Comparison of ENCODE assay signal across 2 cellular contexts in the genomic region with DNA sequence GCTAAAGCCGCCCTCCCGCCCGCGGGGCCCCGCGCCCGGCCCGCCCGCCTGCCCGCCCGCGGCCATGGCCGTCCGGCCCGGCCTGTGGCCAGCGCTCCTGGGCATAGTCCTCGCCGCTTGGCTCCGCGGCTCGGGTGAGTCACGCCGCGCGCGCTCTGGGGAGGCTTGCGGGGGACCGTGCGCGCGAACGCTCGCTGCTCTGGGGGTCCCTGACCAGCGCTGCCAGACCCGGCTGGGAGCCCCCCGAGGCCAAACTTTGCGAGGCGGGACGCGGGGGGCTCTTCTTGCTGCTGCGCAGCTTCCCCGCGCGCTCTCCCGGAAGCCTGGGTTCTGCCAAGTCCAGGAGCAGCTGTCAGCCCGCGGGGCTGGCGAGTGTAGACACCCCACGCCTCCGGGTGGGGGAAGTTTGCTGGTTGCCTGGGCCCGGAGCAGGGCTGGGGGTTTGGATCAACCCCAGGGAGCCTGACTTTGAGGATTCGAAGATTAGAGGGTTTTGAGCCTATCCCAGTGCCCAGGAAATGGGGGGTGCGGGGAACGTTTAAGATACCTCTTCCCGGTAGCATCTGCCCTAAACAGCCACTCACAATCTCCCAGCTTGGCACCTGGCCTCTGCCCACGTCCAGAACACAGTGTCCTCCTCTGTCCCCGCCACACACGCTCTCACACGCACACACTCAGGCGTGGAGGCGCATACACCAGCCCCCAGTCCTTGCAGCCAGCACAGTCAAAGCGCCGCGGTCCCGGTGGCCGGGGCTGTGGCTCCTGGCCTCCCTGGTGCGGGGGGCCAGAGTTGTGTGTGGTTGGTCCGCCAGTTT.
TF ChIP-seq lines count a peak whose summit lies in the region.

No MANE protein-coding gene starts in this region.

TF ChIP-seq in IMR-90, 13 proteins besides CTCF, POLR2A, EP300 and RAD21 (continued from another document):
- TF ChIP-seq, protein P1, sequence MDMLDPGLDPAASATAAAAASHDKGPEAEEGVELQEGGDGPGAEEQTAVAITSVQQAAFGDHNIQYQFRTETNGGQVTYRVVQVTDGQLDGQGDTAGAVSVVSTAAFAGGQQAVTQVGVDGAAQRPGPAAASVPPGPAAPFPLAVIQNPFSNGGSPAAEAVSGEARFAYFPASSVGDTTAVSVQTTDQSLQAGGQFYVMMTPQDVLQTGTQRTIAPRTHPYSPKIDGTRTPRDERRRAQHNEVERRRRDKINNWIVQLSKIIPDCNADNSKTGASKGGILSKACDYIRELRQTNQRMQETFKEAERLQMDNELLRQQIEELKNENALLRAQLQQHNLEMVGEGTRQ (IDR thresholded peaks at IDR 0.05; ENCODE audit: low read depth, low read length): no peak
- TF ChIP-seq CHD1 (IDR thresholded peaks at IDR 0.05; ENCODE audit: low read depth, low read length) (no peak), RFX5 (IDR thresholded peaks at IDR 0.05; ENCODE audit: low read depth, low read length) (no peak), BHLHE40 (IDR thresholded peaks at IDR 0.05; ENCODE audit: low read depth, low read length) (no peak), CEBPB (IDR thresholded peaks at IDR 0.05; ENCODE audit: low read depth, low read length) (no peak), FOS (IDR thresholded peaks at IDR 0.05; ENCODE audit: low read depth, low read length) (no peak), MXI1 (IDR thresholded peaks at IDR 0.05; ENCODE audit: borderline replicate concordance, low read depth, low read length) (no peak), MAZ (IDR thresholded peaks at IDR 0.05; ENCODE audit: borderline replicate concordance, low read depth, low read length) (no peak)

TF ChIP-seq in neural cell, 6 proteins besides CTCF, POLR2A, EP300 and RAD21:
- no peak for TF ChIP-seq REST (IDR thresholded peaks at IDR 0.05; ENCODE audit: borderline replicate concordance)
- no peak for TF ChIP-seq TAF1 (IDR thresholded peaks at IDR 0.05; ENCODE audit: low read depth)
- no peak for TF ChIP-seq POLR2AphosphoS5 (IDR thresholded peaks at IDR 0.05)
- no peak for TF ChIP-seq EZH2 (IDR thresholded peaks at IDR 0.05; ENCODE audit: borderline replicate concordance, insufficient read depth, low read length, poor library complexity, severe bottlenecking)
- TF ChIP-seq SMC3 (conservative IDR thresholded peaks at IDR 0.05; ENCODE audit: poor library complexity): no peak
- TF ChIP-seq MXI1 (conservative IDR thresholded peaks at IDR 0.05; ENCODE audit: poor library complexity, severe bottlenecking): no peak
